8 cellular contexts compared by ENCODE assay signal in the genomic region with DNA sequence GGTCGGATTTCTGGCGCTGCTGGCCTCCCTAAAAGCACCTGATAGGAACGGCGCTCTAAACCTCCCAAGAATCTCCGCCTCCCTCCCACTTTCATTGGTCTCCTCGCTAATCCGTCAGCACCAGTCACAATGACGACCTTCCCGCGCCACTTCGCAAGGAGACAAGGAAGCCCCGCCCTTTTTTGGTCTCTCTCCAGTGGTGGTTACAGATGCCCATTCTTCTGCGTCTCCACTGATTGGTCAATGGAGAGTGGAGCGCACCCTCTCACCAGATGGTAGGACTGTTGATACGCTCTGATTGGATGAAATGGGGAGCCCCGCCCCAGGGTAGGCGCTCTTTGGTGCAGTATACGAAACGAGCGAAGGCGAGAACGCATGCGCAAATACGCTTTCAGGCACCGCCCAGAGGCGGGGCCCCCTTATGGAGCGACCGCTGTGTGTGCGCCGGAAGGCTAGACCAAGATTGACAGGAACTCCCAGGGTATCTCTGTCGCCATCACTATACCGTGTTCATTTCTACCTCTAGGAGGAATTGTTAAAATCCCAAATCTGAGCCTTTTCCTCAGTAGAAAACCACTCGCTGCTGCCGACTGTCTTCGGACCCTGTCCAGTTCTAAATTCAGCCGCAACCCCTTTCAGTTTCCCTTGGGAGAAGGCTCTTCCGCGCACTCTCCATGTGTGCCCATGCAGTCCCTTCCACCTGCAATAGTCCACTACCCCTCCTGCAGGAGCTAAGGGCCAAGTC. TPM values are rescaled to one million over a fixed set of nuclear protein-coding genes. Genes with fewer than 3 reads are reported as not detected.
A peak's percentile ranks its signal among the peaks of the same experiment; 100 is the strongest.
DNase-seq lines count a peak whose midpoint lies in the region; ATAC-seq and TF ChIP-seq lines count a peak whose summit lies in the region.

No MANE protein-coding gene starts in this region.

- H3K4me3 ChIP-seq in GM12864 (ENCODE audit: low read depth, low read length) (peak overlapping the region; percentile 89), osteoblast (ENCODE audit: insufficient read depth, low read length) (peak overlapping the region; percentile 88), thoracic aorta (peak overlapping the region; percentile 100)

- H3K27ac Mint-ChIP-seq in activated naive CD8-positive, alpha-beta T cell treated with anti-CD3 and anti-CD28 coated beads, Interleukin-2, amount 10 ng/mL, durations not matched to agents 7 days and 5 days = peak overlapping the region; percentile 100

- DNase-seq in GM12864 (ENCODE audit: low read depth) (peak; percentile 100), NCI-H1105 treated with DMSO at 0.1 percent for 48 hours (lab: John Stamatoyannopoulos, UW) (peak; percentile 100), SKM-1 treated with dmso at 0.1 percent for 144 hours (lab: John Stamatoyannopoulos, UW; ENCODE audit: unreplicated experiment) (peak; percentile 100), head of caudate nucleus (peak; percentile 98 to 100 (median 100)), osteoblast (ENCODE audit: insufficient read length, low spot score, missing footprints) (peak; percentile 99), thoracic aorta (ENCODE audit: low spot score) (peak; percentile 100)
- peak; percentile 95 for DNase-seq in activated naive CD8-positive, alpha-beta T cell treated with anti-CD3 and anti-CD28 coated beads, Interleukin-2, amount 10 ng/mL, durations not matched to agents 7 days and 5 days

- H3K36me3 Mint-ChIP-seq in activated naive CD8-positive, alpha-beta T cell treated with anti-CD3 and anti-CD28 coated beads, Interleukin-2, amount 10 ng/mL, durations not matched to agents 7 days and 5 days = peaks cover 28% of the 10 kb centered on the region

- H3K4me1 Mint-ChIP-seq in activated naive CD8-positive, alpha-beta T cell treated with anti-CD3 and anti-CD28 coated beads, Interleukin-2, amount 10 ng/mL, durations not matched to agents 7 days and 5 days = peaks cover 37% of the 10 kb centered on the region

- H4K20me1 ChIP-seq in osteoblast (ENCODE audit: insufficient read depth, low read length) = peaks cover 35% of the 10 kb centered on the region

- H3K27me3 ChIP-seq in osteoblast (ENCODE audit: insufficient read depth, low read length) = no peaks in the 10 kb centered on the region
- no peaks in the 10 kb centered on the region for H3K27me3 ChIP-seq in thoracic aorta (replicated peaks; ENCODE audit: insufficient read depth)

- peak; percentile 62 for ATAC-seq in HG02678 (IDR thresholded peaks at IDR 0.05; ENCODE audit: unreplicated experiment)
- peak; percentile 82 for ATAC-seq in activated naive CD8-positive, alpha-beta T cell treated with anti-CD3 and anti-CD28 coated beads, Interleukin-2, amount 10 ng/mL, durations not matched to agents 7 days and 5 days (ENCODE audit: low read depth)
- peak; percentile 94 for ATAC-seq in thoracic aorta (ENCODE audit: insufficient number of reproducible peaks, low FRiP score, low read depth)

- H3K4me1 ChIP-seq in osteoblast (ENCODE audit: insufficient read depth, low read length) (peaks cover 27% of the 10 kb centered on the region), thoracic aorta (ENCODE audit: control insufficient read depth in 1 of 2, low read depth in 2 of 2) (peaks cover 28 to 55% of the 10 kb centered on the region in 2 donors)

- H3K9me3 ChIP-seq in osteoblast (ENCODE audit: low read depth, low read length) (no peaks in the 10 kb centered on the region), thoracic aorta (no peaks in the 10 kb centered on the region)

- peak overlapping the region; percentile 67 for H2AFZ ChIP-seq in osteoblast (ENCODE audit: low read length)

- H3K27me3 Mint-ChIP-seq in activated naive CD8-positive, alpha-beta T cell treated with anti-CD3 and anti-CD28 coated beads, Interleukin-2, amount 10 ng/mL, durations not matched to agents 7 days and 5 days = no peaks in the 10 kb centered on the region

- H3K9me3 Mint-ChIP-seq in activated naive CD8-positive, alpha-beta T cell treated with anti-CD3 and anti-CD28 coated beads, Interleukin-2, amount 10 ng/mL, durations not matched to agents 7 days and 5 days = no peaks in the 10 kb centered on the region

- intact Hi-C loops in head of caudate nucleus (cut with DNase I) = loop anchor here (5.0 kb wide), 1 partner anchor 233 kb away; the partner anchor contains the start of genes EIF3K and MAP4K1

- H3K79me2 ChIP-seq in osteoblast (ENCODE audit: insufficient read depth, low read length) = peaks cover 38% of the 10 kb centered on the region

- H3K27ac ChIP-seq in osteoblast (ENCODE audit: low read depth, low read length) (peak overlapping the region; percentile 84), thoracic aorta (peak overlapping the region; percentile 97 to 100)

- peak; percentile 7 for TF ChIP-seq CTCF in GM12864 (IDR thresholded peaks at IDR 0.05; ENCODE audit: low read depth, low read length, missing control alignments)
- TF ChIP-seq CTCF in osteoblast (IDR thresholded peaks at IDR 0.05; ENCODE audit: extremely low read depth, low read depth, low read length) = peak; percentile 11
- peak; percentile 49 for TF ChIP-seq CTCF in thoracic aorta (IDR thresholded peaks at IDR 0.05)

- peak overlapping the region; percentile 97 for H3K4me3 Mint-ChIP-seq in activated naive CD8-positive, alpha-beta T cell treated with anti-CD3 and anti-CD28 coated beads, Interleukin-2, amount 10 ng/mL, durations not matched to agents 7 days and 5 days

- H3K36me3 ChIP-seq in osteoblast (ENCODE audit: insufficient read depth, low read length) = peaks cover 32% of the 10 kb centered on the region
- H3K36me3 ChIP-seq in thoracic aorta = peaks cover 21% of the 10 kb centered on the region

- POLR2A ChIA-PET in activated naive CD8-positive, alpha-beta T cell treated with anti-CD3 and anti-CD28 coated beads, Interleukin-2, amount 10 ng/mL, durations not matched to agents 7 days and 5 days (lab: Charles Lee) = interaction anchor here (0.8 to 7.3 kb wide), 8 partner anchors 8 to 448 kb away, joined by 3 to 161 read pairs (median 6); partner anchors contain the start of genes ECH1, EIF3K, FAM98C and NFKBIB

- peak overlapping the region; percentile 96 for H3K4me2 ChIP-seq in osteoblast (ENCODE audit: insufficient read depth, low read length)

RNA-seq across cellular contexts. Expression of gene HNRNPL, which starts 0.6 kb away (rescaled TPM):
- total RNA-seq in activated naive CD8-positive, alpha-beta T cell treated with anti-CD3 and anti-CD28 coated beads, Interleukin-2, amount 10 ng/mL, durations not matched to agents 7 days and 5 days = 100 to 1,000 TPM; 441 to 455 TPM
- total RNA-seq in osteoblast = 188 and 201 TPM in 2 replicates
- 100 to 1,000 TPM; 153 to 167 TPM for total RNA-seq in thoracic aorta

RNA-seq across cellular contexts. Expression of gene ECH1, which starts 18.8 kb away (rescaled TPM):
- 100 to 1,000 TPM; 184 TPM for total RNA-seq in activated naive CD8-positive, alpha-beta T cell treated with anti-CD3 and anti-CD28 coated beads, Interleukin-2, amount 10 ng/mL, durations not matched to agents 7 days and 5 days
- 35.1 and 36.9 TPM in 2 replicates for total RNA-seq in osteoblast
- total RNA-seq in thoracic aorta = 10 to 100 TPM; 47.5 to 75.0 TPM

RNA-seq across cellular contexts. Expression of gene RINL, which starts 27.7 kb away (rescaled TPM):
- 10 to 100 TPM; 71.3 to 74.2 TPM for total RNA-seq in activated naive CD8-positive, alpha-beta T cell treated with anti-CD3 and anti-CD28 coated beads, Interleukin-2, amount 10 ng/mL, durations not matched to agents 7 days and 5 days
- total RNA-seq in osteoblast = 2.5 and 3.2 TPM in 2 replicates
- total RNA-seq in thoracic aorta = 1 to 10 TPM; 4.7 to 5.5 TPM

RNA-seq across cellular contexts. Expression of gene LGALS4, which starts 37.7 kb away (rescaled TPM):
- total RNA-seq in activated naive CD8-positive, alpha-beta T cell treated with anti-CD3 and anti-CD28 coated beads, Interleukin-2, amount 10 ng/mL, durations not matched to agents 7 days and 5 days = 1 to 10 TPM; 3.8 to 4.0 TPM
- not detected in 2 replicates for total RNA-seq in osteoblast
- 1 to 10 TPM in 1 of 2 donors, not detected in 1; 3.5 TPM for total RNA-seq in thoracic aorta

RNA-seq across cellular contexts. Expression of gene SIRT2, which starts 49.0 kb away (rescaled TPM):
- total RNA-seq in activated naive CD8-positive, alpha-beta T cell treated with anti-CD3 and anti-CD28 coated beads, Interleukin-2, amount 10 ng/mL, durations not matched to agents 7 days and 5 days = 10 to 100 TPM; 46.6 to 49.1 TPM
- 76.9 and 77.4 TPM in 2 replicates for total RNA-seq in osteoblast
- total RNA-seq in thoracic aorta = 10 to 100 TPM; 42.8 to 68.4 TPM

Comparison
In these comparisons a context has a peak if more than half of its experiments do, and no peak if none do; other contexts are left out.
1. Peak in every context shown above with its lines: DNase-seq, ATAC-seq, H3K4me3 ChIP-seq and H3K27ac ChIP-seq.
2. RNA of gene RINL, which starts 27.7 kb away (total RNA-seq): 71.3 to 74.2 TPM in activated naive CD8-positive, alpha-beta T cell treated with anti-CD3 and anti-CD28 coated beads, Interleukin-2, amount 10 ng/mL, durations not matched to agents 7 days and 5 days; 4.7 to 5.5 TPM in thoracic aorta and 2.5 to 3.2 TPM in osteoblast; every median in the first group is over 10 times any median in the second.